Comparison of ENCODE assay signal across 1 cellular context in genomic region chr16:11152677-11153321, GRCh38.
TF ChIP-seq lines count a peak whose summit lies in the region.

No MANE protein-coding gene starts in this region.

TF ChIP-seq in HepG2, 621 proteins besides CTCF, POLR2A, EP300 and RAD21 (continued from another document and continues in another):
- 0 out of 2 replicates have a peak, but pooled peaks have one; percentile 29 for TF ChIP-seq ZBTB21 (CRISPR knock-in tag; IDR thresholded peaks at IDR 0.05)
- no peak for TF ChIP-seq CAMTA2 (CRISPR knock-in tag; IDR thresholded peaks at IDR 0.05; ENCODE audit: borderline replicate concordance)
- TF ChIP-seq RXRA (CRISPR knock-in tag; IDR thresholded peaks at IDR 0.05) = peak; percentile 93
- no peak for TF ChIP-seq MTA1 (CRISPR knock-in tag; IDR thresholded peaks at IDR 0.05; ENCODE audit: borderline replicate concordance)
- TF ChIP-seq SSRP1 (CRISPR knock-in tag; IDR thresholded peaks at IDR 0.05) = no peak
- TF ChIP-seq ARNTL (CRISPR knock-in tag; IDR thresholded peaks at IDR 0.05) = no peak
- no peak for TF ChIP-seq FIP1L1 (IDR thresholded peaks at IDR 0.05; ENCODE audit: borderline replicate concordance, insufficient read depth, low read depth, low read length)
- TF ChIP-seq, protein P1, sequence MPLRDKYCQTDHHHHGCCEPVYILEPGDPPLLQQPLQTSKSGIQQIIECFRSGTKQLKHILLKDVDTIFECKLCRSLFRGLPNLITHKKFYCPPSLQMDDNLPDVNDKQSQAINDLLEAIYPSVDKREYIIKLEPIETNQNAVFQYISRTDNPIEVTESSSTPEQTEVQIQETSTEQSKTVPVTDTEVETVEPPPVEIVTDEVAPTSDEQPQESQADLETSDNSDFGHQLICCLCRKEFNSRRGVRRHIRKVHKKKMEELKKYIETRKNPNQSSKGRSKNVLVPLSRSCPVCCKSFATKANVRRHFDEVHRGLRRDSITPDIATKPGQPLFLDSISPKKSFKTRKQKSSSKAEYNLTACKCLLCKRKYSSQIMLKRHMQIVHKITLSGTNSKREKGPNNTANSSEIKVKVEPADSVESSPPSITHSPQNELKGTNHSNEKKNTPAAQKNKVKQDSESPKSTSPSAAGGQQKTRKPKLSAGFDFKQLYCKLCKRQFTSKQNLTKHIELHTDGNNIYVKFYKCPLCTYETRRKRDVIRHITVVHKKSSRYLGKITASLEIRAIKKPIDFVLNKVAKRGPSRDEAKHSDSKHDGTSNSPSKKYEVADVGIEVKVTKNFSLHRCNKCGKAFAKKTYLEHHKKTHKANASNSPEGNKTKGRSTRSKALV (CRISPR knock-in tag; IDR thresholded peaks at IDR 0.05) = no peak
- TF ChIP-seq ZGPAT (CRISPR knock-in tag; IDR thresholded peaks at IDR 0.05) = peak; percentile 53; the same call in 1 of the 2 replicates
- TF ChIP-seq SATB2 (CRISPR knock-in tag; IDR thresholded peaks at IDR 0.05) = no peak
- no peak for TF ChIP-seq USF2 (IDR thresholded peaks at IDR 0.05; ENCODE audit: low read depth, low read length)
- TF ChIP-seq USF2 (CRISPR knock-in tag; IDR thresholded peaks at IDR 0.05; ENCODE audit: borderline replicate concordance) = no peak
- no peak for TF ChIP-seq ZNF737 (CRISPR knock-in tag; IDR thresholded peaks at IDR 0.05; ENCODE audit: borderline replicate concordance)
- TF ChIP-seq, protein P2, sequence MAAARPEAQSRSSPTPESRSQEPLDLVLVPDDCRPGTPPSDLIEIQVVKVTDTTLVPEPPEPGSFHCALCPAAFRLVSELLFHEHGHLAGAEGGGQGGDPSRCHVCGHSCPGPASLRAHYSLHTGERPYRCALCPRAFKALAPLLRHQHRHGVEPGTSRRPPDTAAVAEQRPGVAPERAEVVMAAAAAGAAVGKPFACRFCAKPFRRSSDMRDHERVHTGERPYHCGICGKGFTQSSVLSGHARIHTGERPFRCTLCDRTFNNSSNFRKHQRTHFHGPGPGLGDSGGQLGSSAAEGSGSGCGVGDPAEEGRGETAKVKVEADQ (CRISPR knock-in tag; IDR thresholded peaks at IDR 0.05; ENCODE audit: borderline replicate concordance) = no peak
- TF ChIP-seq, protein P3, sequence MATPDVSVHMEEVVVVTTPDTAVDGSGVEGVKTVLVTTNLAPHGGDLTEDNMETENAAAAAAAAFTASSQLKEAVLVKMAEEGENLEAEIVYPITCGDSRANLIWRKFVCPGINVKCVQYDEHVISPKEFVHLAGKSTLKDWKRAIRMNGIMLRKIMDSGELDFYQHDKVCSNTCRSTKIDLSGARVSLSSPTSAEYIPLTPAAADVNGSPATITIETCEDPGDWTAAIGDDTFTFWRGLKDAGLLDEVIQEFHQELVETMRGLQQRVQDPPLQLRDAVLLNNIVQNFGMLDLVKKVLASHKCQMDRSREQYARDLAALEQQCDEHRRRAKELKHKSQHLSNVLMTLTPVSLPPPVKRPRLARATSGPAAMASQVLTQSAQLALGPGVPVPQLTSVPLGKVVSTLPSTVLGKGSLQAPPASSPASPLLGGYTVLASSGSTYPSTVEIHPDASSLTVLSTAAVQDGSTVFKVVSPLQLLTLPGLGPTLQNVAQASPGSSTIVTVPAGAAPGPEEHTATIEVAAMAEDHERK (CRISPR knock-in tag; IDR thresholded peaks at IDR 0.05; ENCODE audit: low read depth) = no peak
- no peak for TF ChIP-seq SRSF1 (optimal IDR thresholded peaks at IDR 0.05; ENCODE audit: low read depth, low read length)
- TF ChIP-seq ZNF703 (CRISPR knock-in tag; IDR thresholded peaks at IDR 0.05; ENCODE audit: borderline replicate concordance) = no peak
- no peak for TF ChIP-seq RNF219 (CRISPR knock-in tag; IDR thresholded peaks at IDR 0.05)
- TF ChIP-seq RXRB (CRISPR knock-in tag; IDR thresholded peaks at IDR 0.05; ENCODE audit: borderline replicate concordance) = peak; percentile 71
- TF ChIP-seq IRF2 (CRISPR knock-in tag; IDR thresholded peaks at IDR 0.05) = no peak
- no peak for TF ChIP-seq ZNF883 (CRISPR knock-in tag; IDR thresholded peaks at IDR 0.05; ENCODE audit: not compliant biosample characterization)
- TF ChIP-seq ZNF589 (CRISPR knock-in tag; conservative IDR thresholded peaks at IDR 0.05) = no peak
- peak; percentile 99 for TF ChIP-seq ZSCAN22 (CRISPR knock-in tag; IDR thresholded peaks at IDR 0.05)
- no peak for TF ChIP-seq HDAC1 (CRISPR knock-in tag; IDR thresholded peaks at IDR 0.05)
- TF ChIP-seq ZNF639 (CRISPR knock-in tag; conservative IDR thresholded peaks at IDR 0.05) = 0 out of 2 replicates have a peak, but pooled peaks have one; percentile 32
- TF ChIP-seq NFIC (IDR thresholded peaks at IDR 0.05; ENCODE audit: low read length) = no peak
- TF ChIP-seq, protein P4, sequence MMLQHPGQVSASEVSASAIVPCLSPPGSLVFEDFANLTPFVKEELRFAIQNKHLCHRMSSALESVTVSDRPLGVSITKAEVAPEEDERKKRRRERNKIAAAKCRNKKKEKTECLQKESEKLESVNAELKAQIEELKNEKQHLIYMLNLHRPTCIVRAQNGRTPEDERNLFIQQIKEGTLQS (CRISPR knock-in tag; IDR thresholded peaks at IDR 0.05) = no peak
- TF ChIP-seq ZNF720 (CRISPR knock-in tag; IDR thresholded peaks at IDR 0.05) = no peak
- no peak for TF ChIP-seq ZFY (CRISPR knock-in tag; IDR thresholded peaks at IDR 0.05)
- TF ChIP-seq ZNF616 (CRISPR knock-in tag; IDR thresholded peaks at IDR 0.05; ENCODE audit: low read depth) = no peak
- no peak for TF ChIP-seq TOE1 (CRISPR knock-in tag; IDR thresholded peaks at IDR 0.05)
- peak; percentile 39; the same call in 1 of the 2 replicates for TF ChIP-seq SAP130 (CRISPR knock-in tag; IDR thresholded peaks at IDR 0.05; ENCODE audit: low read depth)
- TF ChIP-seq BCL6 (CRISPR knock-in tag; IDR thresholded peaks at IDR 0.05) = peak; percentile 95
- no peak for TF ChIP-seq ZFP36 (IDR thresholded peaks at IDR 0.05; ENCODE audit: borderline replicate concordance, low read depth, low read length, partially characterized antibody)
- no peak for TF ChIP-seq KDM2A (CRISPR knock-in tag; IDR thresholded peaks at IDR 0.05; ENCODE audit: borderline replicate concordance, low read depth)
- TF ChIP-seq ETV5 (CRISPR knock-in tag; IDR thresholded peaks at IDR 0.05; ENCODE audit: borderline replicate concordance) = peak; percentile 47; the same call in 1 of the 2 replicates
- no peak for TF ChIP-seq ZNF569 (CRISPR knock-in tag; IDR thresholded peaks at IDR 0.05; ENCODE audit: borderline replicate concordance)
- no peak for TF ChIP-seq ZNF329 (CRISPR knock-in tag; IDR thresholded peaks at IDR 0.05; ENCODE audit: low read depth)
- TF ChIP-seq PHF20 (CRISPR knock-in tag; IDR thresholded peaks at IDR 0.05) = no peak
- TF ChIP-seq POLR2G (IDR thresholded peaks at IDR 0.05; ENCODE audit: low read depth, low read length) = no peak
- TF ChIP-seq SCMH1 (CRISPR knock-in tag; IDR thresholded peaks at IDR 0.05; ENCODE audit: borderline replicate concordance) = no peak
- no peak for TF ChIP-seq ZUFSP (CRISPR knock-in tag; IDR thresholded peaks at IDR 0.05; ENCODE audit: borderline replicate concordance)
- TF ChIP-seq ZNF350 (CRISPR knock-in tag; IDR thresholded peaks at IDR 0.05; ENCODE audit: borderline replicate concordance, low read depth) = peak; percentile 58
- 0 out of 2 replicates have a peak, but pooled peaks have one; percentile 19 for TF ChIP-seq SOX5 (CRISPR knock-in tag; IDR thresholded peaks at IDR 0.05; ENCODE audit: borderline replicate concordance)
- TF ChIP-seq TCF7 (IDR thresholded peaks at IDR 0.05; ENCODE audit: low read depth) = no peak; the same call in 1 of the 2 replicates
- TF ChIP-seq, protein P5, sequence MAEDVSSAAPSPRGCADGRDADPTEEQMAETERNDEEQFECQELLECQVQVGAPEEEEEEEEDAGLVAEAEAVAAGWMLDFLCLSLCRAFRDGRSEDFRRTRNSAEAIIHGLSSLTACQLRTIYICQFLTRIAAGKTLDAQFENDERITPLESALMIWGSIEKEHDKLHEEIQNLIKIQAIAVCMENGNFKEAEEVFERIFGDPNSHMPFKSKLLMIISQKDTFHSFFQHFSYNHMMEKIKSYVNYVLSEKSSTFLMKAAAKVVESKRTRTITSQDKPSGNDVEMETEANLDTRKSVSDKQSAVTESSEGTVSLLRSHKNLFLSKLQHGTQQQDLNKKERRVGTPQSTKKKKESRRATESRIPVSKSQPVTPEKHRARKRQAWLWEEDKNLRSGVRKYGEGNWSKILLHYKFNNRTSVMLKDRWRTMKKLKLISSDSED (CRISPR knock-in tag; IDR thresholded peaks at IDR 0.05) = no peak
- no peak for TF ChIP-seq TRAFD1 (CRISPR knock-in tag; IDR thresholded peaks at IDR 0.05; ENCODE audit: borderline replicate concordance)
- no peak for TF ChIP-seq ZNF510 (CRISPR knock-in tag; IDR thresholded peaks at IDR 0.05; ENCODE audit: low read depth)
- 0 out of 2 replicates have a peak, but pooled peaks have one; percentile 10 for TF ChIP-seq AHR (CRISPR knock-in tag; IDR thresholded peaks at IDR 0.05)
- no peak for TF ChIP-seq ZNF34 (CRISPR knock-in tag; IDR thresholded peaks at IDR 0.05; ENCODE audit: borderline replicate concordance)
- peak; percentile 97 for TF ChIP-seq RARA (CRISPR knock-in tag; IDR thresholded peaks at IDR 0.05)
- TF ChIP-seq XRCC5 (optimal IDR thresholded peaks at IDR 0.05; ENCODE audit: low read length) = peak; percentile 49
- TF ChIP-seq, protein P6, sequence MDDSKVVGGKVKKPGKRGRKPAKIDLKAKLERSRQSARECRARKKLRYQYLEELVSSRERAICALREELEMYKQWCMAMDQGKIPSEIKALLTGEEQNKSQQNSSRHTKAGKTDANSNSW (CRISPR knock-in tag; IDR thresholded peaks at IDR 0.05; ENCODE audit: borderline replicate concordance) = no peak
